ENCODE assay signal across 43 cellular contexts in genomic region chr1:92076363-92076762, GRCh38. TPM values are rescaled to one million over a fixed set of nuclear protein-coding genes. Genes with fewer than 3 reads are reported as not detected.
"Had no signal": no experiment of that assay in that cellular context is flagged by ENCODE, and none has a peak within 500 bp of the region (broad histone marks: within the 10 kb centered on the region; RNA-seq: fewer than 3 reads in every experiment).

No MANE protein-coding gene starts in this region.

- DNase-seq: activated effector memory CD4-positive, alpha-beta T cell treated with anti-CD3 and anti-CD28 coated beads, Interleukin-2, amount 50 U/mL, for 16 hours; activated effector memory CD4-positive, alpha-beta T cell treated with Interleukin-2 at 50 U/mL for 16 hours; activated gamma-delta T cell; activated gamma-delta T cell treated with Interleukin-2 at 50 U/mL for 16 hours; activated naive CD4-positive, alpha-beta T cell; activated naive CD4-positive, alpha-beta T cell treated with anti-CD3 and anti-CD28 coated beads for 36 hours; activated naive CD4-positive, alpha-beta T cell treated with anti-CD3 and anti-CD28 coated beads, Interleukin-2, amount 10 ng/mL, durations not matched to agents 7 days and 5 days; activated naive CD4-positive, alpha-beta T cell treated with anti-CD3 and anti-CD28 coated beads, Interleukin-2, amount 50 U/mL, for 16 hours; activated naive CD4-positive, alpha-beta T cell treated with Interleukin-2 at 50 U/mL for 16 hours; activated naive CD8-positive, alpha-beta T cell treated with anti-CD3 and anti-CD28 coated beads for 36 hours; activated naive CD8-positive, alpha-beta T cell treated with anti-CD3 and anti-CD28 coated beads, Interleukin-2, amount 10 ng/mL, durations not matched to agents 7 days and 5 days; activated naive CD8-positive, alpha-beta T cell treated with anti-CD3 and anti-CD28 coated beads, Interleukin-2, amount 50 U/mL, for 24 hours; activated T-cell treated with anti-CD3 and anti-CD28 coated beads, Interleukin-2, amount 50 U/mL, for 24 hours; activated T-cell treated with anti-CD3 and anti-CD28 coated beads, Interleukin-2, amount 50 U/mL, for 4 hours; activated T-cell treated with anti-CD3 and anti-CD28 coated beads, Interleukin-2, amount 50 U/mL, for 72 hours; adrenal gland; amniotic stem cell; amygdala; anterior cingulate cortex; aorta; body of pancreas; brain microvascular endothelial cell; caudate nucleus; central memory CD4-positive, alpha-beta T cell; cerebellar nuclear complex; colonic mucosa had no signal

- H3K27ac Mint-ChIP-seq: activated naive CD4-positive, alpha-beta T cell treated with anti-CD3 and anti-CD28 coated beads for 36 hours; activated naive CD4-positive, alpha-beta T cell treated with anti-CD3 and anti-CD28 coated beads, Interleukin-2, amount 10 ng/mL, durations not matched to agents 7 days and 5 days; activated naive CD4-positive, alpha-beta T cell treated with anti-CD3 and anti-CD28 coated beads, Interleukin-2, amount 50 U/mL, for 24 hours; activated naive CD4-positive, alpha-beta T cell treated with anti-CD3 and anti-CD28 coated beads, Interleukin-2, amount 50 U/mL, for 72 hours; activated naive CD8-positive, alpha-beta T cell; activated naive CD8-positive, alpha-beta T cell treated with anti-CD3 and anti-CD28 coated beads for 36 hours; activated naive CD8-positive, alpha-beta T cell treated with anti-CD3 and anti-CD28 coated beads, Interleukin-2, amount 10 ng/mL, durations not matched to agents 7 days and 5 days; activated naive CD8-positive, alpha-beta T cell treated with anti-CD3 and anti-CD28 coated beads, Interleukin-2, amount 50 U/mL, for 24 hours; activated T-cell treated with anti-CD3 and anti-CD28 coated beads, Interleukin-2, amount 50 U/mL, for 24 hours; activated T-cell treated with anti-CD3 and anti-CD28 coated beads, Interleukin-2, amount 50 U/mL, for 72 hours; activated T-helper 1 cell treated with anti-CD3 and anti-CD28 coated beads, Interleukin-12 subunit alpha, Interleukin-12 subunit beta, Interleukin-2, Interleukin-4 antibody, amounts not matched to agents 30 ng/mL and 10 ng/mL and 1 ng/mL, durations not matched to agents 14 hours and 24 hours and 36 hours; activated T-helper 2 cell treated with anti-CD3 and anti-CD28 coated beads, Interferon-gamma antibody, Interleukin-2, Interleukin-4, amounts not matched to agents 10 μg/mL and 5 μg/mL and 100 μg/mL, durations not matched to agents 14 hours and 24 hours and 36 hours; brain had no signal

- H3K9me3 Mint-ChIP-seq: activated naive CD4-positive, alpha-beta T cell treated with anti-CD3 and anti-CD28 coated beads for 36 hours; activated naive CD4-positive, alpha-beta T cell treated with anti-CD3 and anti-CD28 coated beads, Interleukin-2, amount 10 ng/mL, durations not matched to agents 7 days and 5 days; activated naive CD4-positive, alpha-beta T cell treated with anti-CD3 and anti-CD28 coated beads, Interleukin-2, amount 50 U/mL, for 24 hours; activated naive CD4-positive, alpha-beta T cell treated with anti-CD3 and anti-CD28 coated beads, Interleukin-2, amount 50 U/mL, for 72 hours; activated naive CD8-positive, alpha-beta T cell treated with anti-CD3 and anti-CD28 coated beads for 36 hours; activated naive CD8-positive, alpha-beta T cell treated with anti-CD3 and anti-CD28 coated beads, Interleukin-2, amount 10 ng/mL, durations not matched to agents 7 days and 5 days; activated naive CD8-positive, alpha-beta T cell treated with anti-CD3 and anti-CD28 coated beads, Interleukin-2, amount 50 U/mL, for 24 hours; activated T-cell treated with anti-CD3 and anti-CD28 coated beads, Interleukin-2, amount 50 U/mL, for 24 hours; activated T-cell treated with anti-CD3 and anti-CD28 coated beads, Interleukin-2, amount 50 U/mL, for 4 hours; activated T-cell treated with anti-CD3 and anti-CD28 coated beads, Interleukin-2, amount 50 U/mL, for 72 hours; activated T-helper 1 cell treated with anti-CD3 and anti-CD28 coated beads, Interleukin-12 subunit alpha, Interleukin-12 subunit beta, Interleukin-2, Interleukin-4 antibody, amounts not matched to agents 30 ng/mL and 10 ng/mL and 1 ng/mL, durations not matched to agents 14 hours and 24 hours and 36 hours; activated T-helper 2 cell treated with anti-CD3 and anti-CD28 coated beads, Interferon-gamma antibody, Interleukin-2, Interleukin-4, amounts not matched to agents 10 μg/mL and 5 μg/mL and 100 μg/mL, durations not matched to agents 14 hours and 24 hours and 36 hours; central memory CD8-positive, alpha-beta T cell had no signal

- H3K27ac ChIP-seq: adrenal gland, ascending aorta, body of pancreas, brain microvascular endothelial cell, breast epithelium, cardiac muscle cell, colonic mucosa had no signal

- H3K27me3 Mint-ChIP-seq: activated naive CD4-positive, alpha-beta T cell treated with anti-CD3 and anti-CD28 coated beads, Interleukin-2, amount 50 U/mL, for 24 hours; activated naive CD8-positive, alpha-beta T cell; activated naive CD8-positive, alpha-beta T cell treated with anti-CD3 and anti-CD28 coated beads for 36 hours; activated naive CD8-positive, alpha-beta T cell treated with anti-CD3 and anti-CD28 coated beads, Interleukin-2, amount 50 U/mL, for 24 hours; activated T-cell treated with anti-CD3 and anti-CD28 coated beads, Interleukin-2, amount 50 U/mL, for 24 hours; central memory CD8-positive, alpha-beta T cell had no signal

- H3K4me3 Mint-ChIP-seq: activated naive CD4-positive, alpha-beta T cell treated with anti-CD3 and anti-CD28 coated beads for 36 hours; activated naive CD4-positive, alpha-beta T cell treated with anti-CD3 and anti-CD28 coated beads, Interleukin-2, amount 10 ng/mL, durations not matched to agents 7 days and 5 days; activated naive CD4-positive, alpha-beta T cell treated with anti-CD3 and anti-CD28 coated beads, Interleukin-2, amount 50 U/mL, for 24 hours; activated naive CD8-positive, alpha-beta T cell; activated naive CD8-positive, alpha-beta T cell treated with anti-CD3 and anti-CD28 coated beads for 36 hours; activated naive CD8-positive, alpha-beta T cell treated with anti-CD3 and anti-CD28 coated beads, Interleukin-2, amount 10 ng/mL, durations not matched to agents 7 days and 5 days; activated naive CD8-positive, alpha-beta T cell treated with anti-CD3 and anti-CD28 coated beads, Interleukin-2, amount 50 U/mL, for 24 hours; activated T-cell treated with anti-CD3 and anti-CD28 coated beads, Interleukin-2, amount 50 U/mL, for 24 hours; activated T-cell treated with anti-CD3 and anti-CD28 coated beads, Interleukin-2, amount 50 U/mL, for 4 hours; activated T-cell treated with anti-CD3 and anti-CD28 coated beads, Interleukin-2, amount 50 U/mL, for 72 hours; activated T-helper 1 cell treated with anti-CD3 and anti-CD28 coated beads, Interleukin-12 subunit alpha, Interleukin-12 subunit beta, Interleukin-2, Interleukin-4 antibody, amounts not matched to agents 30 ng/mL and 10 ng/mL and 1 ng/mL, durations not matched to agents 14 hours and 24 hours and 36 hours; brain; central memory CD8-positive, alpha-beta T cell had no signal

- H3K27me3 ChIP-seq: adrenal gland, ascending aorta, body of pancreas, brain microvascular endothelial cell, breast epithelium, cardiac muscle cell, colonic mucosa had no signal

- H3K4me1 ChIP-seq: breast epithelium, colonic mucosa had no signal

- H3K36me3 Mint-ChIP-seq: activated naive CD4-positive, alpha-beta T cell treated with anti-CD3 and anti-CD28 coated beads, Interleukin-2, amount 10 ng/mL, durations not matched to agents 7 days and 5 days; activated naive CD4-positive, alpha-beta T cell treated with anti-CD3 and anti-CD28 coated beads, Interleukin-2, amount 50 U/mL, for 24 hours; activated naive CD8-positive, alpha-beta T cell; activated naive CD8-positive, alpha-beta T cell treated with anti-CD3 and anti-CD28 coated beads for 36 hours; activated naive CD8-positive, alpha-beta T cell treated with anti-CD3 and anti-CD28 coated beads, Interleukin-2, amount 10 ng/mL, durations not matched to agents 7 days and 5 days; brain had no signal

- ATAC-seq: activated naive CD4-positive, alpha-beta T cell treated with anti-CD3 and anti-CD28 coated beads, Interleukin-2, amount 50 U/mL, for 72 hours; activated naive CD8-positive, alpha-beta T cell treated with anti-CD3 and anti-CD28 coated beads, Interleukin-2, amount 50 U/mL, for 24 hours; activated T-cell treated with anti-CD3 and anti-CD28 coated beads, Interleukin-2, amount 50 U/mL, for 4 hours; activated T-cell treated with anti-CD3 and anti-CD28 coated beads, Interleukin-2, amount 50 U/mL, for 72 hours; body of pancreas had no signal

- H3K4me3 ChIP-seq: adrenal gland, ascending aorta, body of pancreas, breast epithelium, cardiac muscle cell, colonic mucosa had no signal

- FAIRE-seq: astrocyte, bronchial epithelial cell, colon had no signal

- H3K36me3 ChIP-seq: adrenal gland, ascending aorta, brain microvascular endothelial cell, breast epithelium, cardiac muscle cell, colonic mucosa had no signal

- H3K9me3 ChIP-seq: adrenal gland, ascending aorta, body of pancreas, breast epithelium, colonic mucosa had no signal

RNA-seq across cellular contexts. Expression of gene SETSIP, which starts 1.2 kb away (rescaled TPM):
- total RNA-seq: activated naive CD4-positive, alpha-beta T cell treated with anti-CD3 and anti-CD28 coated beads, Interleukin-2, amount 50 U/mL, for 72 hours; activated T-cell treated with anti-CD3 and anti-CD28 coated beads, Interleukin-2, amount 50 U/mL, for 4 hours; activated T-cell treated with anti-CD3 and anti-CD28 coated beads, Interleukin-2, amount 50 U/mL, for 72 hours; activated T-helper 1 cell treated with anti-CD3 and anti-CD28 coated beads, Interleukin-12 subunit alpha, Interleukin-12 subunit beta, Interleukin-2, Interleukin-4 antibody, amounts not matched to agents 30 ng/mL and 10 ng/mL and 1 ng/mL, durations not matched to agents 14 hours and 24 hours and 36 hours; activated T-helper 2 cell treated with anti-CD3 and anti-CD28 coated beads, Interferon-gamma antibody, Interleukin-2, Interleukin-4, amounts not matched to agents 10 μg/mL and 5 μg/mL and 100 μg/mL, durations not matched to agents 14 hours and 24 hours and 36 hours; adrenal gland; aorta; ascending aorta; astrocyte; body of pancreas; breast epithelium; cardiac muscle cell; cardiac septum; cerebellum; chondrocyte; colonic mucosa had no signal
- polyA plus RNA-seq: adipose tissue, adrenal gland, cardiac muscle cell had no signal

RNA-seq across cellular contexts. Expression of gene EPHX4, which starts 46.6 kb away (rescaled TPM):
- total RNA-seq: activated naive CD8-positive, alpha-beta T cell treated with anti-CD3 and anti-CD28 coated beads, Interleukin-2, amount 10 ng/mL, durations not matched to agents 7 days and 5 days; ascending aorta; body of pancreas had no signal
- polyA plus RNA-seq: aorta had no signal
